8 cellular contexts compared by ENCODE assay signal in genomic region chr14:54396183-54396492, GRCh38. TPM values are rescaled to one million over a fixed set of nuclear protein-coding genes. Genes with fewer than 3 reads are reported as not detected.
DNase-seq lines count a peak whose midpoint lies in the region; ATAC-seq, FAIRE-seq and TF ChIP-seq lines count a peak whose summit lies in the region.

No MANE protein-coding gene starts in this region.

- peak overlapping the region in 2 of 5 donors; percentile 20 to 59 for H3K9ac ChIP-seq in subcutaneous abdominal adipose tissue (ENCODE audit: low read length in 5 of 5)

- TF ChIP-seq CTCF in left lung (IDR thresholded peaks at IDR 0.05): no peak

- H3K36me3 Mint-ChIP-seq in activated CD4-positive, alpha-beta T cell treated with anti-CD3 and anti-CD28 coated beads, Interleukin-2, amount 10 ng/mL, durations not matched to agents 7 days and 5 days (ENCODE audit: low read depth): peaks cover 14% of the 10 kb centered on the region
- H3K36me3 Mint-ChIP-seq in activated naive CD8-positive, alpha-beta T cell: no peaks in the 10 kb centered on the region

- H3K9me3 ChIP-seq in left lung (no peaks in the 10 kb centered on the region), subcutaneous abdominal adipose tissue (ENCODE audit: control insufficient read depth in 5 of 5, low read length in 5 of 5) (no peaks in the 10 kb centered on the region)

- peaks cover 0 to 24% of the 10 kb centered on the region in 2 donors for H3K4me1 ChIP-seq in left lung
- peaks cover 1 to 13% (median 12%) of the 10 kb centered on the region in 5 donors for H3K4me1 ChIP-seq in subcutaneous abdominal adipose tissue (ENCODE audit: control insufficient read depth in 5 of 5, insufficient read depth in 5 of 5, low read length in 5 of 5)

- H3K4me1 Mint-ChIP-seq in activated CD4-positive, alpha-beta T cell treated with anti-CD3 and anti-CD28 coated beads, Interleukin-2, amount 10 ng/mL, durations not matched to agents 7 days and 5 days: peaks cover 31% of the 10 kb centered on the region
- H3K4me1 Mint-ChIP-seq in activated naive CD8-positive, alpha-beta T cell (ENCODE audit: low read depth): peaks cover 13% of the 10 kb centered on the region

- no peaks in the 10 kb centered on the region for H3K9me3 Mint-ChIP-seq in activated CD4-positive, alpha-beta T cell treated with anti-CD3 and anti-CD28 coated beads, Interleukin-2, amount 10 ng/mL, durations not matched to agents 7 days and 5 days
- H3K9me3 Mint-ChIP-seq in activated naive CD8-positive, alpha-beta T cell (ENCODE audit: low read depth): no peaks in the 10 kb centered on the region

- H3K27ac Mint-ChIP-seq in activated CD4-positive, alpha-beta T cell treated with anti-CD3 and anti-CD28 coated beads, Interleukin-2, amount 10 ng/mL, durations not matched to agents 7 days and 5 days: peak overlapping the region; percentile 81
- H3K27ac Mint-ChIP-seq in activated naive CD8-positive, alpha-beta T cell: peak overlapping the region; percentile 5

- H3K27me3 ChIP-seq in left lung: no peaks in the 10 kb centered on the region
- H3K27me3 ChIP-seq in subcutaneous abdominal adipose tissue (ENCODE audit: control insufficient read depth in 5 of 5, insufficient read depth in 4 of 5, low read length in 5 of 5): peaks cover 0 to 6% (median 2%) of the 10 kb centered on the region in 5 donors

- POLR2A ChIA-PET in activated CD4-positive, alpha-beta T cell treated with anti-CD3 and anti-CD28 coated beads, Interleukin-2, amount 10 ng/mL, durations not matched to agents 7 days and 5 days (lab: Charles Lee): interaction anchor here (1.0 kb wide), 1 partner anchor 171 kb away, joined by 3 read pairs; the partner anchor contains the start of gene SAMD4A

- H3K36me3 ChIP-seq in left lung: no peaks in the 10 kb centered on the region
- no peaks in the 10 kb centered on the region for H3K36me3 ChIP-seq in subcutaneous abdominal adipose tissue (ENCODE audit: control insufficient read depth in 5 of 5, insufficient read depth in 5 of 5, low read length in 5 of 5)

- H3K27me3 Mint-ChIP-seq in activated CD4-positive, alpha-beta T cell treated with anti-CD3 and anti-CD28 coated beads, Interleukin-2, amount 10 ng/mL, durations not matched to agents 7 days and 5 days: peaks cover 2% of the 10 kb centered on the region
- no peaks in the 10 kb centered on the region for H3K27me3 Mint-ChIP-seq in activated naive CD8-positive, alpha-beta T cell

- H3K4me3 Mint-ChIP-seq in activated CD4-positive, alpha-beta T cell treated with anti-CD3 and anti-CD28 coated beads, Interleukin-2, amount 10 ng/mL, durations not matched to agents 7 days and 5 days: peak overlapping the region; percentile 90
- H3K4me3 Mint-ChIP-seq in activated naive CD8-positive, alpha-beta T cell: peak overlapping the region; percentile 85

- CTCF ChIA-PET in activated CD4-positive, alpha-beta T cell treated with anti-CD3 and anti-CD28 coated beads, Interleukin-2, amount 10 ng/mL, durations not matched to agents 7 days and 5 days (lab: Charles Lee): interaction anchor here (0.8 to 2.6 kb wide), 5 partner anchors 9 to 92 kb away, joined by 3 to 9 read pairs (median 6); partner anchors contain the start of gene GMFB

- no peak for DNase-seq in activated CD4-positive, alpha-beta T cell treated with anti-CD3 and anti-CD28 coated beads, Interleukin-2, amount 10 ng/mL, durations not matched to agents 7 days and 5 days
- DNase-seq in activated CD4-positive, alpha-beta T cell treated with anti-CD3 and anti-CD28 coated beads for 48 hours: no peak
- peak in 1 of 2 donors; percentile 34 for DNase-seq in left lung
- DNase-seq in HTR-8/SVneo (ENCODE audit: insufficient read length, low spot score): no peak
- no peak for DNase-seq in NCI-H2029 treated with DMSO at 0.1 percent for 48 hours (lab: John Stamatoyannopoulos, UW)
- DNase-seq in NCI-H82 treated with DMSO at 0.1 percent for 48 hours (lab: John Stamatoyannopoulos, UW; ENCODE audit: unreplicated experiment): no peak

- H3K27ac ChIP-seq in left lung: no peak overlapping the region
- H3K27ac ChIP-seq in subcutaneous abdominal adipose tissue (ENCODE audit: low read depth, low read length): no peak overlapping the region

- no peak for FAIRE-seq in HTR-8/SVneo (lab: Jason Lieb, UNC)

- ATAC-seq in left lung: no peak

- intact Hi-C loops in left lung (cut with DNase I): no loop called here

- peak overlapping the region; percentile 50 to 69 for H3K4me3 ChIP-seq in left lung
- H3K4me3 ChIP-seq in subcutaneous abdominal adipose tissue (ENCODE audit: low read depth in 1 of 5, low read length in 5 of 5): peak overlapping the region; percentile 39 to 75 (median 71)

RNA-seq across cellular contexts. Expression of gene CDKN3, which starts 0.7 kb away (rescaled TPM):
- 100 to 1,000 TPM in 1 of 2 experiments, 10 to 100 TPM in 1; 87.8 to 116 TPM for total RNA-seq in activated CD4-positive, alpha-beta T cell treated with anti-CD3 and anti-CD28 coated beads, Interleukin-2, amount 10 ng/mL, durations not matched to agents 7 days and 5 days
- total RNA-seq in left lung: 10 to 100 TPM in 1 of 2 donors, 1 to 10 TPM in 1; 2.7 to 12.7 TPM

RNA-seq across cellular contexts. Expression of gene CNIH1, which starts 45.0 kb away (rescaled TPM):
- 10 to 100 TPM; 71.5 to 94.5 TPM for total RNA-seq in activated CD4-positive, alpha-beta T cell treated with anti-CD3 and anti-CD28 coated beads, Interleukin-2, amount 10 ng/mL, durations not matched to agents 7 days and 5 days
- 100 to 1,000 TPM; 124 to 145 TPM for total RNA-seq in left lung

Comparison
In these comparisons a context has a peak if more than half of its experiments do, and no peak if none do; other contexts are left out.
1. RNA of gene CDKN3, which starts 0.7 kb away (total RNA-seq): 87.8 to 116 TPM in activated CD4-positive, alpha-beta T cell treated with anti-CD3 and anti-CD28 coated beads, Interleukin-2, amount 10 ng/mL, durations not matched to agents 7 days and 5 days; 2.7 to 12.7 TPM in left lung; every median in the first group is over 4 times any median in the second.